ENCODE assay signal across 8 cellular contexts in genomic region chr11:60193687-60194433, GRCh38. TPM values are rescaled to one million over a fixed set of nuclear protein-coding genes. Genes with fewer than 3 reads are reported as not detected.
DNase-seq lines count a peak whose midpoint lies in the region; ATAC-seq and TF ChIP-seq lines count a peak whose summit lies in the region.

No MANE protein-coding gene starts in this region.

- no peak for TF ChIP-seq POLR2A in gastrocnemius medialis (IDR thresholded peaks at IDR 0.05)

- H3K36me3 ChIP-seq in Caco-2 (ENCODE audit: control insufficient read depth, insufficient read depth, low read length): no peaks in the 10 kb centered on the region
- no peaks in the 10 kb centered on the region for H3K36me3 ChIP-seq in cardiac muscle cell
- H3K36me3 ChIP-seq in gastrocnemius medialis: no peaks in the 10 kb centered on the region

- in situ Hi-C loops in gastrocnemius medialis (cut with MboI; ENCODE audit: low sequenced_read_pairs in 4 of 4): loop anchor here in 1 of 4 donors (25.0 kb wide), 1 partner anchor 107 kb away; the partner anchor contains the start of gene MS4A2

- H3K27ac Mint-ChIP-seq in Caco-2 (ENCODE audit: unreplicated experiment): no peak overlapping the region

- ATAC-seq in GM19455 (IDR thresholded peaks at IDR 0.05; ENCODE audit: unreplicated experiment): peak; percentile 87
- ATAC-seq in gastrocnemius medialis: peak in 1 of 2 donors; percentile 33

- CTCF ChIA-PET in Caco-2 (lab: Charles Lee): no interaction called here
- CTCF ChIA-PET in RWPE1 (lab: Yijun Ruan, JAX): interaction anchor here (0.5 kb wide), 1 partner anchor 15 kb away, joined by 3 read pairs; no protein-coding TSS in a partner anchor

- H3K4me3 ChIP-seq in Caco-2 (ENCODE audit: low read depth, low read length) (no peak overlapping the region), cardiac muscle cell (no peak overlapping the region), gastrocnemius medialis (no peak overlapping the region)

- H3K27me3 ChIP-seq in Caco-2 (replicated peaks; ENCODE audit: control insufficient read depth, insufficient read depth, low read length) (no peaks in the 10 kb centered on the region), cardiac muscle cell (no peaks in the 10 kb centered on the region), gastrocnemius medialis (no peaks in the 10 kb centered on the region)

- no TSS peak for BruUV-seq in Caco-2 (replicated peaks; lab: Mats Ljungman, UMichigan)

- H3K4me1 ChIP-seq in Caco-2: no peaks in the 10 kb centered on the region
- peaks cover 2% of the 10 kb centered on the region for H3K4me1 ChIP-seq in cardiac muscle cell (ENCODE audit: low read depth)
- no peaks in the 10 kb centered on the region for H3K4me1 ChIP-seq in gastrocnemius medialis

- H3K27ac ChIP-seq in RWPE1 (no peak overlapping the region), cardiac muscle cell (no peak overlapping the region), gastrocnemius medialis (no peak overlapping the region)

- no peaks in the 10 kb centered on the region for H3K36me3 Mint-ChIP-seq in Caco-2 (ENCODE audit: insufficient read depth, unreplicated experiment)

- TF ChIP-seq CTCF in Caco-2 (IDR thresholded peaks at IDR 0.05; ENCODE audit: insufficient read depth in 1 of 2, low read depth in 1 of 2, low read length in 1 of 2, severe bottlenecking in 1 of 2, unreplicated experiment in 1 of 2) (peak; percentile 84 to 89), RWPE1 (conservative IDR thresholded peaks at IDR 0.05; ENCODE audit: low read depth) (peak; percentile 63), cardiac muscle cell (IDR thresholded peaks at IDR 0.05; ENCODE audit: low read depth, low read length) (peak; percentile 91), gastrocnemius medialis (IDR thresholded peaks at IDR 0.05 in 4 of 5, conservative IDR thresholded peaks at IDR 0.05 in 1 of 5) (peak; percentile 39 to 71 (median 63))

- H3K27me3 Mint-ChIP-seq in Caco-2 (ENCODE audit: insufficient read depth, unreplicated experiment): peaks cover 5% of the 10 kb centered on the region

- H3K4me1 Mint-ChIP-seq in Caco-2 (ENCODE audit: low read depth, unreplicated experiment): no peaks in the 10 kb centered on the region

- peaks cover 21% of the 10 kb centered on the region for H3K9me3 Mint-ChIP-seq in Caco-2 (ENCODE audit: unreplicated experiment)

- intact Hi-C loops in Caco-2 (cut with micrococcal nuclease; ENCODE audit: unreplicated experiment) (loop anchor here (1.0 kb wide), 2 partner anchors 25 to 371 kb away; no protein-coding TSS in a partner anchor), gastrocnemius medialis (cut with DNase I; ENCODE audit: low total_unique reads) (loop anchor here (5.0 to 10.0 kb wide), 2 partner anchors 369 to 442 kb away; no protein-coding TSS in a partner anchor)

- DNase-seq in Caco-2: peak; percentile 58 to 75
- peak; percentile 30 for DNase-seq in HK-2 (ENCODE audit: unreplicated experiment)
- peak; percentile 34 for DNase-seq in RWPE1 (ENCODE audit: low spot score)
- DNase-seq in activated effector memory CD4-positive, alpha-beta T cell treated with anti-CD3 and anti-CD28 coated beads, Interleukin-2, amount 50 U/mL, for 16 hours: peak; percentile 76
- peak; percentile 35 to 78 for DNase-seq in cardiac muscle cell (ENCODE audit: low read depth in 1 of 2, low spot score in 1 of 2)
- DNase-seq in gastrocnemius medialis: no peak
- no peak for DNase-seq in retina

- H3K9me3 ChIP-seq in Caco-2 (no peaks in the 10 kb centered on the region), cardiac muscle cell (ENCODE audit: low read depth) (no peaks in the 10 kb centered on the region), gastrocnemius medialis (no peaks in the 10 kb centered on the region)

- POLR2A ChIA-PET in Caco-2 (lab: Charles Lee) (no interaction called here), RWPE1 (lab: Yijun Ruan, JAX; ENCODE audit: low non-redundant PET) (no interaction called here)

- no peak overlapping the region for H3K4me3 Mint-ChIP-seq in Caco-2 (ENCODE audit: unreplicated experiment)

RNA-seq across cellular contexts. Expression of gene MS4A6A, which starts 11.0 kb away (rescaled TPM):
- total RNA-seq in Caco-2 (2022) (not detected in 2 replicates), cardiac muscle cell (0.83 TPM in 1 of 2 replicates, not detected in the other), gastrocnemius medialis (10 to 100 TPM in 3 of 4 donors, 1 to 10 TPM in 1; 4.6 to 26.6 (median 18.8) TPM)
- polyA plus RNA-seq in cardiac muscle cell: not detected in 2 replicates

RNA-seq across cellular contexts. Expression of gene MS4A4E, which starts 49.1 kb away (rescaled TPM):
- total RNA-seq in Caco-2 (2022) (not detected in 2 replicates), cardiac muscle cell (not detected in 2 replicates), gastrocnemius medialis (1 to 10 TPM in 1 of 4 donors, not detected in 3; 2.8 TPM)
- not detected in 2 replicates for polyA plus RNA-seq in cardiac muscle cell

Comparison
In these comparisons a context has a peak if more than half of its experiments do, and no peak if none do; other contexts are left out.
1. DNase-seq: peak in Caco-2 (2 of 2), HK-2 (single experiment), RWPE1 (single experiment), activated effector memory CD4-positive, alpha-beta T cell treated with anti-CD3 and anti-CD28 coated beads, Interleukin-2, amount 50 U/mL, for 16 hours (single experiment) and cardiac muscle cell (2 of 2); none in gastrocnemius medialis (0 of 2) and retina (single experiment).
2. Peak in every context shown above with its lines, with median percentiles within 50 percentile points of each other: CTCF ChIP-seq.